26 cellular contexts compared by ENCODE assay signal in genomic region chr6:89485320-89485719, GRCh38.
"Had no signal": no experiment of that assay in that cellular context is flagged by ENCODE, and none has a peak within 500 bp of the region (broad histone marks: within the 10 kb centered on the region; RNA-seq: fewer than 3 reads in every experiment).

No MANE protein-coding gene starts in this region.

- H3K9me3 ChIP-seq: gastrocnemius medialis, suprapubic skin, transverse colon had no signal

- H3K4me3 ChIP-seq: coronary artery, dorsolateral prefrontal cortex, gastrocnemius medialis, suprapubic skin, transverse colon had no signal

- H3K36me3 ChIP-seq: brain microvascular endothelial cell, gastrocnemius medialis, suprapubic skin, transverse colon had no signal

- H3K27ac ChIP-seq: brain microvascular endothelial cell, dorsolateral prefrontal cortex, gastrocnemius medialis, suprapubic skin, transverse colon had no signal

- ATAC-seq: activated CD8-positive, alpha-beta T cell treated with anti-CD3 and anti-CD28 coated beads for 36 hours; activated naive CD8-positive, alpha-beta T cell treated with anti-CD3 and anti-CD28 coated beads, Interleukin-2, amount 50 U/mL, for 24 hours; activated T-cell treated with anti-CD3 and anti-CD28 coated beads, Interleukin-2, amount 50 U/mL, for 4 hours; activated T-helper 17 cell treated with anti-CD3 and anti-CD28 coated beads, Interleukin-2, amount 50 U/mL, for 72 hours; gastrocnemius medialis; left cardiac atrium; left ventricle myocardium superior; naive thymus-derived CD4-positive, alpha-beta T cell; right cardiac atrium; stimulated activated naive B cell treated with anti-CD40 and anti-IgM and Interleukin-4, amounts not matched to agents 10 μg/mL and 1 μg/mL and 100 μg/mL, for 72 hours; T-cell had no signal

- H3K4me1 ChIP-seq: transverse colon had no signal

- DNase-seq: activated B cell treated with CpG ODN at 0.5 μM for 24 hours; activated CD4-positive, alpha-beta T cell treated with anti-CD3 and anti-CD28 coated beads, Interleukin-2, amount 50 U/mL, for 1 hour; activated CD8-positive, alpha-beta T cell treated with anti-CD3 and anti-CD28 coated beads for 36 hours; activated naive CD8-positive, alpha-beta T cell treated with anti-CD3 and anti-CD28 coated beads, Interleukin-2, amount 50 U/mL, for 24 hours; activated T-cell treated with anti-CD3 and anti-CD28 coated beads, Interleukin-2, amount 50 U/mL, for 4 hours; brain microvascular endothelial cell; dorsolateral prefrontal cortex; effector memory CD4-positive, alpha-beta T cell; erythroblast; gastrocnemius medialis; hippocampal formation; left cardiac atrium; left ventricle myocardium superior; mammary epithelial cell; midbrain; naive thymus-derived CD4-positive, alpha-beta T cell; right cardiac atrium; stimulated activated CD4-positive, alpha-beta T cell treated with anti-CD3 and anti-CD28 coated beads, Interleukin-15, amount 100 ng/mL, for 24 hours; stimulated activated CD4-positive, alpha-beta T cell treated with anti-CD3 and anti-CD28 coated beads, Interleukin-2, amount 100 ng/mL, for 24 hours; stimulated activated naive B cell treated with anti-CD40 and anti-IgM and Interleukin-4, amounts not matched to agents 10 μg/mL and 1 μg/mL and 100 μg/mL, for 72 hours; T-cell; transverse colon had no signal

- H3K27me3 ChIP-seq: brain microvascular endothelial cell, gastrocnemius medialis, suprapubic skin, transverse colon had no signal

- FAIRE-seq: keratinocyte had no signal
